14 cellular contexts compared by ENCODE assay signal in genomic region chr3:195319060-195319459, GRCh38.
"Had no signal": no experiment of that assay in that cellular context is flagged by ENCODE, and none has a peak within 500 bp of the region (broad histone marks: within the 10 kb centered on the region; RNA-seq: fewer than 3 reads in every experiment).

No MANE protein-coding gene starts in this region.

- DNase-seq: activated CD4-positive, alpha-beta T cell treated with anti-CD3 and anti-CD28 coated beads for 36 hours; activated CD4-positive, alpha-beta T cell treated with anti-CD3 and anti-CD28 coated beads, Interleukin-2, amount 50 U/mL, for 48 hours; activated naive CD8-positive, alpha-beta T cell treated with anti-CD3 and anti-CD28 coated beads, Interleukin-2, amount 10 ng/mL, durations not matched to agents 7 days and 5 days; body of pancreas; caudate nucleus; kidney; left ventricle myocardium inferior; mammary epithelial cell; mucosa of descending colon; naive B cell; retina; spleen; stimulated activated CD4-positive, alpha-beta T cell treated with anti-CD3 and anti-CD28 coated beads, Interleukin-4, amount 100 ng/mL, for 4 hours; testis had no signal

- H3K27ac ChIP-seq: body of pancreas, left ventricle myocardium inferior, spleen, testis had no signal

- H3K4me1 ChIP-seq: body of pancreas, left ventricle myocardium inferior, spleen, testis had no signal

- H3K4me3 ChIP-seq: body of pancreas, left ventricle myocardium inferior, mucosa of descending colon, spleen, testis had no signal

- H3K9me3 ChIP-seq: left ventricle myocardium inferior, testis had no signal
